In genomic region chr12:109944975-109945374, GRCh38 we compare ENCODE assay signal across 12 cellular contexts. TPM values are rescaled to one million over a fixed set of nuclear protein-coding genes. Genes with fewer than 3 reads are reported as not detected.
DNase-seq lines count a peak whose midpoint lies in the region; ATAC-seq and TF ChIP-seq lines count a peak whose summit lies in the region.
"Had no signal": no experiment of that assay in that cellular context is flagged by ENCODE, and none has a peak within 500 bp of the region (broad histone marks: within the 10 kb centered on the region; RNA-seq: fewer than 3 reads in every experiment).

No MANE protein-coding gene starts in this region.

- H3K36me3 Mint-ChIP-seq in activated T-helper 17 cell treated with anti-CD3 and anti-CD28 coated beads, Interleukin-2, amount 50 U/mL, for 72 hours (ENCODE audit: low read depth) = peaks cover 75% of the 10 kb centered on the region
- H3K36me3 Mint-ChIP-seq in naive thymus-derived CD4-positive, alpha-beta T cell = peaks cover 10 to 38% (median 18%) of the 10 kb centered on the region in 5 donors

- peak overlapping the region; percentile 25 for H3K27ac ChIP-seq in cardiac muscle cell
- H3K27ac ChIP-seq in naive thymus-derived CD4-positive, alpha-beta T cell (ENCODE audit: low read depth, low read length) = no peak overlapping the region
- H3K27ac ChIP-seq: BLaER1 had no signal

- no peaks in the 10 kb centered on the region for H3K27me3 ChIP-seq in cardiac muscle cell
- H3K27me3 ChIP-seq in naive thymus-derived CD4-positive, alpha-beta T cell (ENCODE audit: control insufficient read depth in 2 of 2, insufficient read depth in 2 of 2, low read length in 2 of 2) = no peaks in the 10 kb centered on the region
- H3K27me3 ChIP-seq: BLaER1 had no signal

- H3K9me3 Mint-ChIP-seq in activated T-helper 17 cell treated with anti-CD3 and anti-CD28 coated beads, Interleukin-2, amount 50 U/mL, for 72 hours = no peaks in the 10 kb centered on the region
- no peaks in the 10 kb centered on the region for H3K9me3 Mint-ChIP-seq in naive thymus-derived CD4-positive, alpha-beta T cell
- H3K9me3 Mint-ChIP-seq: stimulated activated memory B cell treated with anti-CD40 and anti-IgM and Interleukin-4, amounts not matched to agents 10 μg/mL and 1 μg/mL and 100 μg/mL, for 72 hours had no signal

- peaks cover 24% of the 10 kb centered on the region for H3K4me1 Mint-ChIP-seq in activated T-helper 17 cell treated with anti-CD3 and anti-CD28 coated beads, Interleukin-2, amount 50 U/mL, for 72 hours
- H3K4me1 Mint-ChIP-seq in naive thymus-derived CD4-positive, alpha-beta T cell = peaks cover 23 to 34% (median 31%) of the 10 kb centered on the region in 7 donors

- POLR2A ChIA-PET in naive thymus-derived CD4-positive, alpha-beta T cell (lab: Charles Lee) = interaction anchor here (0.5 kb wide), 1 partner anchor 56 kb away, joined by 3 read pairs; no protein-coding TSS in a partner anchor

- no peak overlapping the region for H3K27ac Mint-ChIP-seq in activated T-helper 17 cell treated with anti-CD3 and anti-CD28 coated beads, Interleukin-2, amount 50 U/mL, for 72 hours
- peak overlapping the region in 3 of 9 donors; percentile 23 to 25 (median 25) for H3K27ac Mint-ChIP-seq in naive thymus-derived CD4-positive, alpha-beta T cell
- H3K27ac Mint-ChIP-seq: stimulated activated memory B cell treated with anti-CD40 and anti-IgM and Interleukin-4, amounts not matched to agents 10 μg/mL and 1 μg/mL and 100 μg/mL, for 72 hours had no signal

- H3K4me3 ChIP-seq in cardiac muscle cell = no peak overlapping the region
- H3K4me3 ChIP-seq in naive thymus-derived CD4-positive, alpha-beta T cell (ENCODE audit: low read length) = no peak overlapping the region
- H3K4me3 ChIP-seq: BLaER1 had no signal

- CTCF ChIA-PET in naive thymus-derived CD4-positive, alpha-beta T cell (lab: Charles Lee) = no interaction called here

- peaks cover 29% of the 10 kb centered on the region for H3K4me1 ChIP-seq in cardiac muscle cell (ENCODE audit: low read depth)
- peaks cover 0 to 17% of the 10 kb centered on the region in 2 donors for H3K4me1 ChIP-seq in naive thymus-derived CD4-positive, alpha-beta T cell (ENCODE audit: control insufficient read depth in 2 of 2, insufficient read depth in 2 of 2, low read length in 2 of 2)

- peak; percentile 16 for ATAC-seq in activated T-helper 17 cell treated with anti-CD3 and anti-CD28 coated beads, Interleukin-2, amount 50 U/mL, for 72 hours (replicated peaks)
- peak; percentile 72 for ATAC-seq in naive thymus-derived CD4-positive, alpha-beta T cell
- ATAC-seq in GM21390 (IDR thresholded peaks at IDR 0.05; ENCODE audit: unreplicated experiment) = no peak
- ATAC-seq: stimulated activated memory B cell treated with anti-CD40 and anti-IgM and Interleukin-4, amounts not matched to agents 10 μg/mL and 1 μg/mL and 100 μg/mL, for 72 hours had no signal

- DNase-seq in CD1c-positive myeloid dendritic cell (ENCODE audit: extremely low spot score) (peak; percentile 6), cardiac muscle cell (ENCODE audit: low read depth in 1 of 2, low spot score in 1 of 2) (peak; percentile 36 to 77), SIG-M5 treated with dmso at 0.1 percent for 504 hours (lab: John Stamatoyannopoulos, UW; ENCODE audit: unreplicated experiment) (no peak), hippocampal formation (lab: John Stamatoyannopoulos, UW) (no peak), NCI-H1436 (lab: John Stamatoyannopoulos, UW) (no peak)
- no peak for DNase-seq in naive thymus-derived CD4-positive, alpha-beta T cell
- DNase-seq: activated gamma-delta T cell, NCI-H226 had no signal

- TF ChIP-seq CTCF in cardiac muscle cell (IDR thresholded peaks at IDR 0.05; ENCODE audit: low read depth, low read length) = no peak

- intact Hi-C loops in naive thymus-derived CD4-positive, alpha-beta T cell (cut with micrococcal nuclease) = no loop called here

- H3K27me3 Mint-ChIP-seq in activated T-helper 17 cell treated with anti-CD3 and anti-CD28 coated beads, Interleukin-2, amount 50 U/mL, for 72 hours = no peaks in the 10 kb centered on the region
- H3K27me3 Mint-ChIP-seq in naive thymus-derived CD4-positive, alpha-beta T cell = no peaks in the 10 kb centered on the region
- H3K27me3 Mint-ChIP-seq: stimulated activated memory B cell treated with anti-CD40 and anti-IgM and Interleukin-4, amounts not matched to agents 10 μg/mL and 1 μg/mL and 100 μg/mL, for 72 hours had no signal

- H3K9me3 ChIP-seq in cardiac muscle cell (ENCODE audit: low read depth) = no peaks in the 10 kb centered on the region
- no peaks in the 10 kb centered on the region for H3K9me3 ChIP-seq in naive thymus-derived CD4-positive, alpha-beta T cell (ENCODE audit: control insufficient read depth in 2 of 3, low read length in 3 of 3)
- H3K9me3 ChIP-seq: BLaER1 had no signal

- no peak overlapping the region for H3K4me3 Mint-ChIP-seq in activated T-helper 17 cell treated with anti-CD3 and anti-CD28 coated beads, Interleukin-2, amount 50 U/mL, for 72 hours
- no peak overlapping the region for H3K4me3 Mint-ChIP-seq in naive thymus-derived CD4-positive, alpha-beta T cell
- H3K4me3 Mint-ChIP-seq: stimulated activated memory B cell treated with anti-CD40 and anti-IgM and Interleukin-4, amounts not matched to agents 10 μg/mL and 1 μg/mL and 100 μg/mL, for 72 hours had no signal

- H3K36me3 ChIP-seq in cardiac muscle cell = peaks cover 3% of the 10 kb centered on the region
- H3K36me3 ChIP-seq in naive thymus-derived CD4-positive, alpha-beta T cell (ENCODE audit: control insufficient read depth in 2 of 3, insufficient read depth in 3 of 3, low read length in 3 of 3) = peaks cover 0 to 32% (median 7%) of the 10 kb centered on the region in 3 experiments

RNA-seq across cellular contexts. Expression of gene TCHP, which starts 44.9 kb away (rescaled TPM):
- 10 to 100 TPM in 1 of 2 donors, 1 to 10 TPM in 1; 9.8 to 20.2 TPM for total RNA-seq in activated T-helper 17 cell treated with anti-CD3 and anti-CD28 coated beads, Interleukin-2, amount 50 U/mL, for 72 hours
- total RNA-seq in cardiac muscle cell = 23.7 and 26.6 TPM in 2 replicates
- 15.1 and 21.5 TPM in 2 replicates for polyA plus RNA-seq in cardiac muscle cell
- total RNA-seq in naive thymus-derived CD4-positive, alpha-beta T cell = 10 to 100 TPM; 21.7 to 40.0 (median 31.8) TPM
- polyA plus RNA-seq in naive thymus-derived CD4-positive, alpha-beta T cell = 10 to 100 TPM; 10.1 to 15.5 TPM

RNA-seq across cellular contexts. Expression of gene GIT2, which starts 51.2 kb away (rescaled TPM):
- 10 to 100 TPM; 70.8 to 75.2 TPM for total RNA-seq in activated T-helper 17 cell treated with anti-CD3 and anti-CD28 coated beads, Interleukin-2, amount 50 U/mL, for 72 hours
- 24.3 and 25.7 TPM in 2 replicates for total RNA-seq in cardiac muscle cell
- 23.3 and 34.7 TPM in 2 replicates for polyA plus RNA-seq in cardiac muscle cell
- total RNA-seq in naive thymus-derived CD4-positive, alpha-beta T cell = 100 to 1,000 TPM in 3 of 5 experiments, 10 to 100 TPM in 2; 70.3 to 128 (median 109) TPM
- 10 to 100 TPM; 63.2 to 87.1 TPM for polyA plus RNA-seq in naive thymus-derived CD4-positive, alpha-beta T cell

RNA-seq across cellular contexts. Expression of gene ANKRD13A, which starts 54.3 kb away (rescaled TPM):
- total RNA-seq in activated T-helper 17 cell treated with anti-CD3 and anti-CD28 coated beads, Interleukin-2, amount 50 U/mL, for 72 hours = 10 to 100 TPM; 61.4 to 68.5 TPM
- total RNA-seq in cardiac muscle cell = 77.2 and 131 TPM in 2 replicates
- 25.5 and 26.9 TPM in 2 replicates for polyA plus RNA-seq in cardiac muscle cell
- total RNA-seq in naive thymus-derived CD4-positive, alpha-beta T cell = 10 to 100 TPM; 53.3 to 82.8 (median 67.0) TPM
- 10 to 100 TPM; 33.4 to 57.0 TPM for polyA plus RNA-seq in naive thymus-derived CD4-positive, alpha-beta T cell

Comparison
In these comparisons a context has a peak if more than half of its experiments do, and no peak if none do; other contexts are left out.
1. DNase-seq: peak in CD1c-positive myeloid dendritic cell (single experiment) and cardiac muscle cell (2 of 2); none in naive thymus-derived CD4-positive, alpha-beta T cell (0 of 9), SIG-M5 treated with dmso at 0.1 percent for 504 hours (single experiment), hippocampal formation (0 of 2) and NCI-H1436 (single experiment).